Comparison of ENCODE assay signal across 8 cellular contexts in the genomic region with DNA sequence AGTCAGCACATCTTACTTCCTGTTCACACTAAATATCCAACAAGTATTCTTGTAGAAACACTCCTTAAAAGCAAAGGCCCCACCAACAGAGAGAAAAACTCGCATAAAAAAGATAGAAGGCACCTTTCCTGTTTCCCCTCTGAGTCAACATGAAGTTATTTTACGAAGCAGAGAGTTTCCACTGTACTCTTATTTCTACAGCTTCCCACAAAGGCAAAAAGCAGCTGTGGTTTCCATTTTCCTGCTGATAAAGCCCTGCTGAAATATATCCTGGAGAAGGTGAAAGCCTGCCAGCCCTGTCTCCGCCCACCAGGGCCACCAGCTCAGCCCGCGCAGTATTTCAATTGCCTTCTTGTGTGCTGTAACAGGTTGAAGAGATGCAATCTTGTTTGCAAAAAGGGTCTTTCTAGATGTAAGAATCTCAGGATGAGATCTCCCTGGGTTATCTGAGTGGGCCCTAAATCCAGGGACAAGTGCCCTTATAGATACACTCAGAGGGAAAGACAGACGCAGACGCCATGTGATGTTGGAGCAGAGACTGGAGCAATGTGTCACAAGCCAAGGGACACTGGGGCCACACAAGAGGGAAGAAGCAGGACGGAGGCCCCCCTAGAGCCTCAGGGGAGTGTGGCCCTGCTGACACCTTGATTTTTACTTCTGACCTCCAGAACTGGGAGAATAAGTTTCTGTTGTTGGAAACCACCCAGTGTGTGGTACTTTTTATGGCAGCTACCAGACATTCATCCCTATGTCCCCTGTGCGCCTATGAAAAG. TPM values are rescaled to one million over a fixed set of nuclear protein-coding genes. Genes with fewer than 3 reads are reported as not detected.
DNase-seq lines count a peak whose midpoint lies in the region; ATAC-seq and TF ChIP-seq lines count a peak whose summit lies in the region.

No MANE protein-coding gene starts in this region.

- H3K27ac Mint-ChIP-seq in mesothelial cell of epicardium = peak overlapping the region; percentile 95

- H3K9ac ChIP-seq in DND-41 (ENCODE audit: low read depth, low read length) = peak overlapping the region; percentile 28

- TF ChIP-seq CTCF in DND-41 (IDR thresholded peaks at IDR 0.05; ENCODE audit: borderline replicate concordance, extremely low read depth, low read length, poor library complexity, severe bottlenecking) (no peak), Peyer's patch (IDR thresholded peaks at IDR 0.05) (peak in 3 of 6 experiments; percentile 12 to 15 (median 13)), adrenal gland (IDR thresholded peaks at IDR 0.05) (peak in 5 of 6 experiments; percentile 28 to 45 (median 38)), mesothelial cell of epicardium (IDR thresholded peaks at IDR 0.05; ENCODE audit: unreplicated experiment) (no peak)

- TF ChIP-seq POLR2A in Peyer's patch (IDR thresholded peaks at IDR 0.05) (no peak), adrenal gland (IDR thresholded peaks at IDR 0.05) (no peak)

- peak; percentile 77 for DNase-seq in DND-41
- DNase-seq in Peyer's patch = peak in 2 of 3 donors; percentile 47 to 63
- peak; percentile 39 to 77 (median 66) for DNase-seq in adrenal gland
- no peak for DNase-seq in mesothelial cell of epicardium (ENCODE audit: low spot score in 2 of 2, unreplicated experiment in 2 of 2)
- DNase-seq in foreskin melanocyte = no peak
- DNase-seq in occipital lobe (lab: John Stamatoyannopoulos, UW) = no peak
- DNase-seq in aorta = no peak

- H3K27me3 ChIP-seq in DND-41 (ENCODE audit: insufficient read depth, low read length, poor library complexity) (no peaks in the 10 kb centered on the region), Peyer's patch (no peaks in the 10 kb centered on the region), adrenal gland (no peaks in the 10 kb centered on the region), aorta (ENCODE audit: control insufficient read depth in 1 of 2, insufficient read depth in 2 of 2, low read length in 1 of 2) (no peaks in the 10 kb centered on the region)

- ATAC-seq in DND-41 (ENCODE audit: insufficient read depth, low read depth) = peak; percentile 86
- ATAC-seq in GM18858 (IDR thresholded peaks at IDR 0.05; ENCODE audit: unreplicated experiment) = no peak
- no peak for ATAC-seq in aorta (ENCODE audit: low FRiP score)

- H3K4me1 ChIP-seq in DND-41 (ENCODE audit: insufficient read depth, low read length) (peaks cover 90% of the 10 kb centered on the region), Peyer's patch (peaks cover 0 to 39% (median 17%) of the 10 kb centered on the region in 4 donors), adrenal gland (replicated peaks in 1 of 2) (peaks cover 5 to 20% of the 10 kb centered on the region in 2 donors), aorta (ENCODE audit: control insufficient read depth in 1 of 2, insufficient read depth in 2 of 2, low read length in 2 of 2) (no peaks in the 10 kb centered on the region)

- no peak overlapping the region for H3K4me3 Mint-ChIP-seq in mesothelial cell of epicardium

- intact Hi-C loops in adrenal gland (cut with DNase I) (no loop called here), aorta (cut with DNase I) (no loop called here)

- peaks cover 92% of the 10 kb centered on the region for H3K79me2 ChIP-seq in DND-41 (ENCODE audit: insufficient read depth, low read length)

- WGBS in adrenal gland, 4 donors = 46 to 55% (median 48%) methylated on average over 8 to 9 of the region's 9 CpGs
- 54% methylated on average over 9 of the region's 9 CpGs for WGBS in aorta, 2 donors

- H3K9me3 Mint-ChIP-seq in mesothelial cell of epicardium = no peaks in the 10 kb centered on the region

- no peaks in the 10 kb centered on the region for H3K27me3 Mint-ChIP-seq in mesothelial cell of epicardium (ENCODE audit: low read depth)

- H3K36me3 ChIP-seq in DND-41 (ENCODE audit: insufficient read depth, low read length) (peaks cover 77% of the 10 kb centered on the region), Peyer's patch (no peaks in the 10 kb centered on the region), adrenal gland (replicated peaks in 1 of 2) (no peaks in the 10 kb centered on the region), aorta (ENCODE audit: control insufficient read depth in 1 of 2, insufficient read depth in 2 of 2, low read length in 1 of 2) (no peaks in the 10 kb centered on the region)

- peak overlapping the region; percentile 47 for H3K4me2 ChIP-seq in DND-41 (ENCODE audit: insufficient read depth, low read length)

- H3K36me3 Mint-ChIP-seq in mesothelial cell of epicardium = peaks cover 10% of the 10 kb centered on the region

- H3K4me3 ChIP-seq in DND-41 (ENCODE audit: low read depth in 1 of 2, low read length in 2 of 2) (no peak overlapping the region), Peyer's patch (peak overlapping the region in 2 of 4 donors; percentile 2 to 6), adrenal gland (no peak overlapping the region), aorta (ENCODE audit: low read length in 2 of 2) (no peak overlapping the region)

- H3K4me1 Mint-ChIP-seq in mesothelial cell of epicardium = peaks cover 16% of the 10 kb centered on the region

- H2AFZ ChIP-seq in DND-41 (ENCODE audit: low read depth, low read length) = no peak overlapping the region

- H3K27ac ChIP-seq in DND-41 (ENCODE audit: low read length) (peak overlapping the region; percentile 77), Peyer's patch (peak overlapping the region in 3 of 4 donors; percentile 37 to 68 (median 54)), adrenal gland (peak overlapping the region in 3 of 5 donors; percentile 24 to 46 (median 24)), aorta (ENCODE audit: low read depth in 1 of 2, low read length in 2 of 2) (no peak overlapping the region)

- peaks cover 78% of the 10 kb centered on the region for H4K20me1 ChIP-seq in DND-41 (ENCODE audit: insufficient read depth, low read length)

- H3K9me3 ChIP-seq in DND-41 (ENCODE audit: insufficient read depth, low read length, severe bottlenecking) = no peaks in the 10 kb centered on the region
- H3K9me3 ChIP-seq in Peyer's patch = no peaks in the 10 kb centered on the region
- H3K9me3 ChIP-seq in adrenal gland (replicated peaks in 1 of 3) = no peaks in the 10 kb centered on the region
- H3K9me3 ChIP-seq in aorta (ENCODE audit: control insufficient read depth, low read length) = no peaks in the 10 kb centered on the region

RNA-seq across cellular contexts. Expression of gene SEMA4D, which starts 19.9 kb away (rescaled TPM):
- total RNA-seq in Peyer's patch = 100 to 1,000 TPM in 1 of 4 donors, 10 to 100 TPM in 3; 24.3 to 124 (median 30.0) TPM
- 10 to 100 TPM; 21.0 to 57.0 (median 27.5) TPM for total RNA-seq in adrenal gland
- 10 to 100 TPM; 11.5 to 19.6 (median 19.1) TPM for polyA plus RNA-seq in adrenal gland
- total RNA-seq in mesothelial cell of epicardium = 41.8 to 44.7 TPM (median 42.7 TPM) in 3 replicates
- total RNA-seq in occipital lobe = 12.0 TPM
- 10 to 100 TPM; 24.7 to 26.2 TPM for total RNA-seq in aorta
- 1 to 10 TPM; 1.4 to 2.4 TPM for polyA plus RNA-seq in aorta

Comparison
In these comparisons a context has a peak if more than half of its experiments do, and no peak if none do; other contexts are left out.
1. DNase-seq: peak in DND-41 (single experiment), Peyer's patch (2 of 3) and adrenal gland (7 of 7); none in mesothelial cell of epicardium (0 of 2), foreskin melanocyte (single experiment), occipital lobe (single experiment) and aorta (0 of 2).
2. H3K27ac ChIP-seq: peak in DND-41 (single experiment), Peyer's patch (3 of 4) and adrenal gland (3 of 5); none in aorta (0 of 2).
3. CTCF ChIP-seq: peak in adrenal gland (5 of 6); none in DND-41 (single experiment) and mesothelial cell of epicardium (single experiment).